ENCODE assay signal across 17 cellular contexts in the genomic region with DNA sequence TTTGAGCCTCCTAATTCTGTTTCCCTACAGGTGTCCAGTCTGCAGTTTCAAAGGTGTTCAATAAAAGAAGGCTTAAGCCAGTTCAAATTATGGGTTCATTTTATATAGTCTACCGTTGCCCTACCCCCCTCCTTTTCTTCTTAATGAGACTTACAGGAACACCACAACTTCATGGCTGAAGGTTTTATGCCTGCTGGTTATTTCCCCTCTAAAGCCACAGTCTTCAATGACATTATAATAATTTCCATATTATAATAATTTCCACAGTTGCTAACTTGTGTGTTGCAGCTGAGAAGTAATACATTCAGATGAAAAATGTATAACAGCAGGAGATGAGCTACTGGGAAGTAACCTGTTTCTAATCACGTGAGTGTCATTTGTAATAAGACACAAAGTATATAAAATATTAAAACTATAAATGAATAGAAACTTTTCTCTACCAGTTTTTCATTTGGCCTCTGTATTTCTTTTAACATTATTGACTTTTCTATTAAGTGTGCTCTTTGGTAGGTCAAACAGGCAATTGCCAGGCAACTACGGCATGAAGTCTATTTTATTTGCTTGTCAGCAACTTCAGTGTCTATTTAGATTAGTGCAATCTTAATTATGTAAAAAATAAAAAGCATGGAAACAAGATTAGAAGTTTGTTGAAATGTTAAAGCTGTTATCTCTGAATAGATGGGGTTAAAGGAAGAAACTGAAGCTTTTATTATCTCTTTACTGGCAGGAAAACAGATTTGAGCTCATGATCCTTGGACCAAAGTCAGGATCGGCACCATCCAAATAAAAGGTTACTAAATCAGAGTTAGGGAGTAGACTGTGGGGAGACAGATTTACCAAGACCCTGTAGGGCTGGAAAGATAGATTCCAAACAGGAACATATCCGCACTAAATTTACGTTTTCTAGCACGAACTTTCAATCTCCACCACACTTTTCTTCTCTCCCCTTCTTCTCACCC.
"Had no signal": no experiment of that assay in that cellular context is flagged by ENCODE, and none has a peak within 500 bp of the region (broad histone marks: within the 10 kb centered on the region; RNA-seq: fewer than 3 reads in every experiment).

No MANE protein-coding gene starts in this region.

- H3K27me3 Mint-ChIP-seq: T-helper 17 cell had no signal

- H3K4me1 ChIP-seq: testis, upper lobe of left lung had no signal

- DNase-seq: activated CD4-positive, alpha-beta T cell treated with anti-CD3 and anti-CD28 coated beads for 36 hours; activated CD8-positive, alpha-beta T cell treated with anti-CD3 and anti-CD28 coated beads for 36 hours; activated gamma-delta T cell treated with Interleukin-2 at 50 U/mL for 16 hours; activated T-cell treated with anti-CD3 and anti-CD28 coated beads, Interleukin-2, amount 50 U/mL, for 48 hours; anterior cingulate cortex; brain microvascular endothelial cell; effector CD8-positive, alpha-beta T cell; foreskin melanocyte; SHP77 treated with DMSO at 0.1 percent for 48 hours; stimulated activated CD4-positive, alpha-beta T cell treated with anti-CD3 and anti-CD28 coated beads, Interleukin-15, amount 100 ng/mL, for 24 hours; stimulated activated CD4-positive, alpha-beta T cell treated with anti-CD3 and anti-CD28 coated beads, Interleukin-4, amount 100 ng/mL, for 4 hours; stimulated activated CD8-positive, alpha-beta memory T cell treated with anti-CD3 and anti-CD28 coated beads, Interleukin-4, amount 100 ng/mL, for 48 hours; T-helper 17 cell; testis; upper lobe of left lung had no signal

- H3K4me1 Mint-ChIP-seq: T-helper 17 cell had no signal

- H3K9me3 ChIP-seq: testis, upper lobe of left lung had no signal

- H3K27ac Mint-ChIP-seq: activated CD4-positive, alpha-beta T cell treated with anti-CD3 and anti-CD28 coated beads for 36 hours; activated CD8-positive, alpha-beta T cell treated with anti-CD3 and anti-CD28 coated beads for 36 hours; activated naive CD8-positive, alpha-beta T cell; T-helper 17 cell had no signal

- ATAC-seq: activated CD4-positive, alpha-beta T cell treated with anti-CD3 and anti-CD28 coated beads for 36 hours; activated CD8-positive, alpha-beta T cell treated with anti-CD3 and anti-CD28 coated beads for 36 hours; T-helper 17 cell had no signal

- H3K4me3 ChIP-seq: testis, upper lobe of left lung had no signal

- H3K4me3 Mint-ChIP-seq: activated CD4-positive, alpha-beta T cell treated with anti-CD3 and anti-CD28 coated beads for 36 hours; activated CD8-positive, alpha-beta T cell treated with anti-CD3 and anti-CD28 coated beads for 36 hours; activated naive CD8-positive, alpha-beta T cell; stimulated activated naive CD8-positive, alpha-beta T cell treated with anti-CD3 and anti-CD28 coated beads, Interleukin-15, Interleukin-2, amounts not matched to agents 100 ng/mL and 50 ng/mL, for 24 hours; T-helper 17 cell had no signal

- H3K27me3 ChIP-seq: brain microvascular endothelial cell, testis, upper lobe of left lung had no signal

- H3K27ac ChIP-seq: brain microvascular endothelial cell, testis, upper lobe of left lung had no signal

- H3K36me3 ChIP-seq: brain microvascular endothelial cell, upper lobe of left lung had no signal
